ENCODE assay signal across 15 cellular contexts in genomic region chr1:154729598-154729997, GRCh38.
A peak's percentile ranks its signal among the peaks of the same experiment; 100 is the strongest.
DNase-seq lines count a peak whose midpoint lies in the region; ATAC-seq and TF ChIP-seq lines count a peak whose summit lies in the region.
"Had no signal": no experiment of that assay in that cellular context is flagged by ENCODE, and none has a peak within 500 bp of the region (broad histone marks: within the 10 kb centered on the region; RNA-seq: fewer than 3 reads in every experiment).

No MANE protein-coding gene starts in this region.

- dilution Hi-C loops in mammary epithelial cell (cut with HindIII; ENCODE audit: low sequenced_read_pairs), result no loop called here

- TF ChIP-seq POLR2A in transverse colon (IDR thresholded peaks at IDR 0.05), result no peak

- in situ Hi-C loops in mammary epithelial cell (cut with MboI; ENCODE audit: low sequenced_read_pairs in 2 of 2) (no loop called here), transverse colon (cut with MboI; ENCODE audit: low pct_ligation_motif_present in 1 of 4, low pct_unique_long_range_greater_than_20kb in 1 of 4, low sequenced_read_pairs in 3 of 4) (no loop called here)

- H3K9ac ChIP-seq in mammary epithelial cell (ENCODE audit: insufficient read depth, low read length), result no peak overlapping the region

- H3K4me3 ChIP-seq in mammary epithelial cell (replicated peaks in 1 of 3; ENCODE audit: insufficient read depth in 1 of 3, low read depth in 2 of 3, low read length in 3 of 3) (no peak overlapping the region), mesodermal cell (ENCODE audit: extremely low read depth, insufficient read depth, low read length, poor library complexity, severe bottlenecking) (no peak overlapping the region), transverse colon (no peak overlapping the region)
- H3K4me3 ChIP-seq: mucosa of descending colon had no signal

- TF ChIP-seq CTCF in mammary epithelial cell (conservative IDR thresholded peaks at IDR 0.05 in 1 of 2, IDR thresholded peaks at IDR 0.05 in 1 of 2; ENCODE audit: extremely low read depth in 1 of 2, insufficient read depth in 1 of 2, low read depth in 1 of 2, low read length in 2 of 2), result no peak
- no peak for TF ChIP-seq CTCF in transverse colon (IDR thresholded peaks at IDR 0.05)

- CTCF ChIA-PET in mammary epithelial cell (lab: Charles Lee; ENCODE audit: low non-redundant PET), result interaction anchor here (0.6 kb wide), 1 partner anchor 207 kb away, joined by 3 read pairs; the partner anchor contains the start of gene PMVK

- H4K20me1 ChIP-seq in mammary epithelial cell (ENCODE audit: insufficient read depth, low read length), result no peaks in the 10 kb centered on the region

- no peaks in the 10 kb centered on the region for H3K36me3 ChIP-seq in mammary epithelial cell (ENCODE audit: insufficient read depth, low read length)
- H3K36me3 ChIP-seq in mesodermal cell (ENCODE audit: control insufficient read depth, insufficient read depth, low read length), result no peaks in the 10 kb centered on the region
- no peaks in the 10 kb centered on the region for H3K36me3 ChIP-seq in transverse colon

- TF ChIP-seq EP300 in transverse colon (IDR thresholded peaks at IDR 0.05; ENCODE audit: low read depth), result no peak

- no peak overlapping the region for H3K4me2 ChIP-seq in mammary epithelial cell (ENCODE audit: insufficient read depth, low read depth, low read length)

- H3K27ac ChIP-seq in mammary epithelial cell (ENCODE audit: insufficient read depth, low read depth, low read length) (peak overlapping the region; percentile 4), mesodermal cell (ENCODE audit: low read depth, low read length, severe bottlenecking) (peak overlapping the region; percentile 25), transverse colon (peak overlapping the region in 3 of 4 donors; percentile 48 to 80 (median 70))

- no peak overlapping the region for H2AFZ ChIP-seq in mammary epithelial cell (ENCODE audit: low read depth, low read length)

- H3K4me1 ChIP-seq in mammary epithelial cell (ENCODE audit: insufficient read depth, low read length) (peaks cover 9% of the 10 kb centered on the region), mesodermal cell (ENCODE audit: control insufficient read depth, insufficient read depth, low read length, poor library complexity, severe bottlenecking) (peaks cover 43% of the 10 kb centered on the region), transverse colon (peaks cover 8 to 27% (median 17%) of the 10 kb centered on the region in 4 donors)

- ATAC-seq in left ventricle myocardium superior (no peak), GM18861 (IDR thresholded peaks at IDR 0.05; ENCODE audit: unreplicated experiment) (no peak)

- H3K27me3 ChIP-seq in mammary epithelial cell (ENCODE audit: insufficient read depth, low read length) (no peaks in the 10 kb centered on the region), transverse colon (no peaks in the 10 kb centered on the region)

- H3K79me2 ChIP-seq in mammary epithelial cell (ENCODE audit: insufficient read depth, low read length), result no peaks in the 10 kb centered on the region

- H3K9me3 ChIP-seq in mammary epithelial cell (replicated peaks; ENCODE audit: insufficient read depth, low read length) (no peaks in the 10 kb centered on the region), mesodermal cell (ENCODE audit: control insufficient read depth, low read length) (no peaks in the 10 kb centered on the region), transverse colon (no peaks in the 10 kb centered on the region)
- H3K9me3 ChIP-seq: mucosa of descending colon had no signal

- intact Hi-C loops in cardiac septum (cut with DNase I), result no loop called here
- intact Hi-C loops in left ventricle myocardium superior (cut with micrococcal nuclease), result no loop called here
- intact Hi-C loops in mammary epithelial cell (cut with micrococcal nuclease), result no loop called here
- intact Hi-C loops in transverse colon (cut with DNase I; ENCODE audit: low total_unique reads), result no loop called here

- DNase-seq in cardiac septum (ENCODE audit: low spot score), result peak; percentile 3
- no peak for DNase-seq in left ventricle myocardium superior
- no peak for DNase-seq in mammary epithelial cell
- no peak for DNase-seq in transverse colon
- DNase-seq in NCI-H1105 (lab: John Stamatoyannopoulos, UW), result no peak
- DNase-seq in SW 1271 (lab: John Stamatoyannopoulos, UW), result no peak
- DNase-seq: ACHN; amygdala; cortex of kidney; mucosa of descending colon; NCI-H1930; stimulated activated CD4-positive, alpha-beta T cell treated with anti-CD3 and anti-CD28 coated beads, Interleukin-2, amount 100 ng/mL, for 24 hours; T1000 had no signal

- WGBS in mammary epithelial cell (ENCODE audit: low coverage, missing lambda C conversion rate), result 96% methylated on average over 3 of the region's 3 CpGs
- 89 to 93% methylated on average over 3 of the region's 3 CpGs for WGBS in mesodermal cell (ENCODE audit: insufficient coverage in 2 of 2), 2 experiments
- 64 to 65% methylated on average over 3 of the region's 3 CpGs for WGBS in transverse colon (ENCODE audit: low coverage in 1 of 2), 2 donors

- no TSS peak for BruUV-seq in mammary epithelial cell (replicated peaks; lab: Mats Ljungman, UMichigan)

Comparison
In these comparisons a context has a peak if more than half of its experiments do, and no peak if none do; other contexts are left out.
1. H3K27ac ChIP-seq: peak in every context shown above with its lines; median percentile 70 in transverse colon; 25 in mesodermal cell; 4 in mammary epithelial cell.